Comparison of ENCODE assay signal across 9 cellular contexts in the genomic region with DNA sequence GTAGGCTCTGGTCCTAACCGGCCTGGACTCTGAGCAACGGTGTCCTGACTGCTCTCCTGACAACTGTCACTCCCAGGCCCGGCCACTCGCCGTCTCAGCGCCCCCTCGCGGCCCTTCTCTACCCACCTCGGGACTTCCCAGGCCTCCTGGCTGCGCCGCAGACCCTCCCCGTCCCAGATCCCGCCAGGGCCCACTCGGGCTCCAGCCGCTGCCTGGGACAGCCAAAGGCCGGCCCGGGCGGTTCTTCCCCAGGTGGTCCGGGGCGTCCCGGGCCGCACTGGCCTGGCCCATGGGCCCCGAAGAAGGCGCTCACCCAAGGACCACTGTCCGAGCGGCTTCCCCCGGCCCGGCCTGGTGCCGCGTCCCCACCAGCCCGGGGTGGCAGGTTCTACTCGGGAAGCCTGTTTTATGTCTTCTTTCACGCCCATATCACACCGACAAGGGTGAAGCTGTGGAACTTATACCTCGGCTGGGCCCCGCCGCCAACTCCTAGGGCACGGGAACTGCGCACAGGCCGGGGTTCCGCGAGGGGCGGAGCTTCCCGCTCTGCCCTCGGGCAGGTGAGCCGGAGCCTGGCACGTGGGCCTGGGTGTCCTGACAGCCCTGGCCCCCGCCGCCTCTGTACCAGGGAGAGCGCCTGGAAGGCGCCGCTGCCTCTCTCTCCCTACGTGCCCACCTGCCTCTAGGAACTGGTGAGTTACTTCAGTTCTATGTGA.
DNase-seq lines count a peak whose midpoint lies in the region; ATAC-seq and TF ChIP-seq lines count a peak whose summit lies in the region.
"Had no signal": no experiment of that assay in that cellular context is flagged by ENCODE, and none has a peak within 500 bp of the region (broad histone marks: within the 10 kb centered on the region; RNA-seq: fewer than 3 reads in every experiment).

No MANE protein-coding gene starts in this region.

- peak overlapping the region; percentile 39; the same call in 1 of the 2 replicates for H3K27ac ChIP-seq in Panc1 (ENCODE audit: low read length)
- peak overlapping the region; percentile 38 to 86 (median 80) for H3K27ac ChIP-seq in heart right ventricle
- peak overlapping the region; percentile 68 to 83 (median 74) for H3K27ac ChIP-seq in transverse colon

- TF ChIP-seq CTCF in Panc1 (IDR thresholded peaks at IDR 0.05) (peak; percentile 100), heart right ventricle (IDR thresholded peaks at IDR 0.05) (peak; percentile 45 to 89 (median 81)), transverse colon (IDR thresholded peaks at IDR 0.05) (peak; percentile 69 to 82 (median 71))

- peaks cover 15% of the 10 kb centered on the region for H3K4me1 Mint-ChIP-seq in activated naive CD4-positive, alpha-beta T cell treated with anti-CD3 and anti-CD28 coated beads, Interleukin-2, amount 50 U/mL, for 24 hours

- no peaks in the 10 kb centered on the region for H3K36me3 Mint-ChIP-seq in activated naive CD4-positive, alpha-beta T cell treated with anti-CD3 and anti-CD28 coated beads, Interleukin-2, amount 50 U/mL, for 24 hours

- no peaks in the 10 kb centered on the region for H3K9me3 Mint-ChIP-seq in activated naive CD4-positive, alpha-beta T cell treated with anti-CD3 and anti-CD28 coated beads, Interleukin-2, amount 50 U/mL, for 24 hours

- H3K4me1 ChIP-seq in Panc1 (ENCODE audit: control insufficient read depth, insufficient read depth, low read length) (peaks cover 6% of the 10 kb centered on the region), heart right ventricle (peaks cover 0 to 4% (median 0%) of the 10 kb centered on the region in 9 donors), transverse colon (peaks cover 0 to 6% (median 0%) of the 10 kb centered on the region in 4 donors)

- peak overlapping the region; percentile 83 for H3K4me3 Mint-ChIP-seq in activated naive CD4-positive, alpha-beta T cell treated with anti-CD3 and anti-CD28 coated beads, Interleukin-2, amount 50 U/mL, for 24 hours

- H3K27me3 ChIP-seq in Panc1 (ENCODE audit: control insufficient read depth, insufficient read depth, low read length) (peaks cover 34% of the 10 kb centered on the region; the same call in 1 of the 2 replicates), heart right ventricle (no peaks in the 10 kb centered on the region), transverse colon (peaks cover 10% of the 10 kb centered on the region)

- H3K9me3 ChIP-seq in Panc1 (ENCODE audit: control insufficient read depth, insufficient read depth, low read depth, low read length), result no peaks in the 10 kb centered on the region
- no peaks in the 10 kb centered on the region for H3K9me3 ChIP-seq in heart right ventricle
- no peaks in the 10 kb centered on the region for H3K9me3 ChIP-seq in transverse colon

- TF ChIP-seq POLR2A in transverse colon (IDR thresholded peaks at IDR 0.05), result no peak

- DNase-seq in SIG-M5 treated with dmso at 0.1 percent for 504 hours (lab: John Stamatoyannopoulos, UW; ENCODE audit: unreplicated experiment) (peak; percentile 6), SIG-M5 (lab: John Stamatoyannopoulos, UW) (no peak), Panc1 (ENCODE audit: low read depth, low spot score) (peak; percentile 61), heart right ventricle (peak; percentile 86 to 88), posterior vena cava (ENCODE audit: low spot score) (peak; percentile 92), transverse colon (peak; percentile 89)
- DNase-seq: DND-41 had no signal

- no TSS peak for BruUV-seq in Panc1 (replicated peaks; lab: Mats Ljungman, UMichigan)

- H3K27ac Mint-ChIP-seq in activated naive CD4-positive, alpha-beta T cell treated with anti-CD3 and anti-CD28 coated beads, Interleukin-2, amount 50 U/mL, for 24 hours, result peak overlapping the region; percentile 90

- CTCF ChIA-PET in Panc1 (lab: Charles Lee), result interaction anchor here (0.7 to 0.8 kb wide), 2 partner anchors 301 to 680 kb away, joined by 3 to 6 read pairs; no protein-coding TSS in a partner anchor

- TF ChIP-seq EP300 in transverse colon (IDR thresholded peaks at IDR 0.05; ENCODE audit: low read depth), result no peak

- H3K27me3 Mint-ChIP-seq in activated naive CD4-positive, alpha-beta T cell treated with anti-CD3 and anti-CD28 coated beads, Interleukin-2, amount 50 U/mL, for 24 hours, result no peaks in the 10 kb centered on the region

- in situ Hi-C loops in Panc1 (cut with HindIII; ENCODE audit: low pct_unique_long_range_greater_than_20kb, low sequenced_read_pairs) (no loop called here), transverse colon (cut with MboI; ENCODE audit: low pct_ligation_motif_present in 1 of 4, low pct_unique_long_range_greater_than_20kb in 1 of 4, low sequenced_read_pairs in 3 of 4) (no loop called here)

- H3K4me3 ChIP-seq in Panc1 (ENCODE audit: low read depth in 2 of 2, low read length in 2 of 2), result peak overlapping the region; percentile 62 to 70
- peak overlapping the region; percentile 53 to 71 (median 62) for H3K4me3 ChIP-seq in heart right ventricle
- H3K4me3 ChIP-seq in transverse colon, result peak overlapping the region; percentile 47 to 75 (median 55)

- no peaks in the 10 kb centered on the region for H3K36me3 ChIP-seq in Panc1 (ENCODE audit: control insufficient read depth, insufficient read depth, low read length)
- no peaks in the 10 kb centered on the region for H3K36me3 ChIP-seq in heart right ventricle
- H3K36me3 ChIP-seq in transverse colon, result no peaks in the 10 kb centered on the region

- peak; percentile 92 for ATAC-seq in HG03159 (IDR thresholded peaks at IDR 0.05; ENCODE audit: unreplicated experiment)
- ATAC-seq in Panc1, result peak; percentile 100
- peak; percentile 95 to 99 (median 98) for ATAC-seq in heart right ventricle

- WGBS in heart right ventricle, 2 donors, result 11 to 13% methylated on average over 53 of the region's 53 CpGs
- 17 to 20% methylated on average over 1 to 41 of the region's 53 CpGs for WGBS in transverse colon (ENCODE audit: low coverage in 1 of 2), 2 donors

- intact Hi-C loops in Panc1 (cut with micrococcal nuclease; ENCODE audit: unreplicated experiment) (no loop called here), heart right ventricle (cut with DNase I) (no loop called here), posterior vena cava (cut with DNase I) (no loop called here), transverse colon (cut with DNase I; ENCODE audit: low total_unique reads) (no loop called here)

- POLR2A ChIA-PET in Panc1 (lab: Charles Lee), result interaction anchor here (0.6 kb wide), 1 partner anchor 875 kb away, joined by 3 read pairs; no protein-coding TSS in a partner anchor
